Comparison of ENCODE assay signal across 36 cellular contexts in genomic region chr19:17988161-17988560, GRCh38. TPM values are rescaled to one million over a fixed set of nuclear protein-coding genes. Genes with fewer than 3 reads are reported as not detected.
"Had no signal": no experiment of that assay in that cellular context is flagged by ENCODE, and none has a peak within 500 bp of the region (broad histone marks: within the 10 kb centered on the region; RNA-seq: fewer than 3 reads in every experiment).

No MANE protein-coding gene starts in this region.

- H3K36me3 ChIP-seq: adrenal gland, brain microvascular endothelial cell, cardiac muscle cell had no signal

- FAIRE-seq: astrocyte, TTC549 had no signal

- H3K4me1 ChIP-seq: adrenal gland, body of pancreas had no signal

- H3K9me3 ChIP-seq: adrenal gland, body of pancreas had no signal

- H3K27me3 ChIP-seq: adrenal gland, body of pancreas, brain microvascular endothelial cell, cardiac muscle cell had no signal

- DNase-seq: activated B cell treated with CpG ODN at 0.5 μM for 24 hours; activated CD4-positive, alpha-beta memory T cell treated with anti-CD3 and anti-CD28 coated beads for 36 hours; activated CD4-positive, alpha-beta T cell treated with anti-CD3 and anti-CD28 coated beads for 4 hours; activated CD4-positive, alpha-beta T cell treated with anti-CD3 and anti-CD28 coated beads, Interleukin-2, amount 10 ng/mL, durations not matched to agents 24 days and 14 days; activated CD4-positive, alpha-beta T cell treated with anti-CD3 and anti-CD28 coated beads, Interleukin-2, amount 50 U/mL, for 1 hour; activated CD4-positive, alpha-beta T cell treated with anti-CD3 and anti-CD28 coated beads, Interleukin-2, amount 50 U/mL, for 4 hours; activated CD4-positive, CD25-positive, alpha-beta regulatory T cell treated with anti-CD3 and anti-CD28 coated beads, Interleukin-2, amount 50 U/mL, for 72 hours; activated CD8-positive, alpha-beta memory T cell treated with anti-CD3 and anti-CD28 coated beads, Interleukin-2, amount 50 U/mL, for 4 hours; activated CD8-positive, alpha-beta T cell treated with anti-CD3 and anti-CD28 coated beads for 36 hours; activated effector memory CD4-positive, alpha-beta T cell treated with anti-CD3 and anti-CD28 coated beads, Interleukin-2, amount 50 U/mL, for 16 hours; activated gamma-delta T cell treated with Interleukin-2 at 50 U/mL for 16 hours; activated naive CD4-positive, alpha-beta T cell; activated naive CD4-positive, alpha-beta T cell treated with anti-CD3 and anti-CD28 coated beads for 36 hours; activated naive CD4-positive, alpha-beta T cell treated with anti-CD3 and anti-CD28 coated beads, Interleukin-2, amount 50 U/mL, for 16 hours; activated naive CD8-positive, alpha-beta T cell treated with anti-CD3 and anti-CD28 coated beads for 36 hours; activated T-cell treated with anti-CD3 and anti-CD28 coated beads for 4 hours; activated T-cell treated with anti-CD3 and anti-CD28 coated beads, Interleukin-2, amount 50 U/mL, for 1 hour; activated T-cell treated with anti-CD3 and anti-CD28 coated beads, Interleukin-2, amount 50 U/mL, for 4 hours; activated T-cell treated with anti-CD3 and anti-CD28 coated beads, Interleukin-2, amount 50 U/mL, for 72 hours; adrenal gland; amniotic stem cell; aorta; body of pancreas; brain microvascular endothelial cell; caudate nucleus; cerebellar nuclear complex; T-helper 1 cell; T-helper 2 cell; T-helper 9 cell had no signal

- H3K4me3 ChIP-seq: adrenal gland, body of pancreas, cardiac muscle cell had no signal

- H3K27ac ChIP-seq: adrenal gland, body of pancreas, brain microvascular endothelial cell, cardiac muscle cell, VCaP had no signal

RNA-seq across cellular contexts. Expression of gene KCNN1, which starts 21.3 kb away (rescaled TPM):
- total RNA-seq: activated B cell treated with CpG ODN at 0.5 μM for 24 hours; activated CD4-positive, alpha-beta T cell treated with anti-CD3 and anti-CD28 coated beads, Interleukin-2, amount 10 ng/mL, durations not matched to agents 24 days and 14 days; activated T-helper 1 cell treated with anti-CD3 and anti-CD28 coated beads, Interleukin-12 subunit alpha, Interleukin-12 subunit beta, Interleukin-2, Interleukin-4 antibody, amounts not matched to agents 30 ng/mL and 10 ng/mL and 1 ng/mL, durations not matched to agents 14 hours and 24 hours and 36 hours; body of pancreas; bronchial epithelial cell; chondrocyte had no signal
